ENCODE assay signal across 15 cellular contexts in the genomic region with DNA sequence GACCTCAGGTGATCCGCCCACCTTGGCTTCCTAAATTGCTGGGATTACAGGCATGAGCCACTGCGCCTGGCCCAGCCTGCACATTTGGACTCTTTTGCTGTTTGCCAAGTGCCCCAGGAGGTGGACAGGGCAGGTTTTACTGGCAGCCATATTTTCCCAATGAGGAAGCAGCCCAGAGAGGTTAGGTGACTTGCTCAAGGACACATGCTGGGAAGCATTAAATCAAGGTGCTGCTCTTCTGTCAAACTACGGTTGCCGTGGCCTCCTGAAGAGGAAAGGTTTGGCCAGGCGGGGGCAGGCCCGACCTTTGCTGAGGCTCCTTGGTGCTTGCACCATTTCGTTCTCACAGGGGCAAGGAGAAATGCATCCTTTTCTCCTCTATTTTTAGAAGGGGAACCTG. TPM values are rescaled to one million over a fixed set of nuclear protein-coding genes. Genes with fewer than 3 reads are reported as not detected.
DNase-seq lines count a peak whose midpoint lies in the region; ATAC-seq and TF ChIP-seq lines count a peak whose summit lies in the region.
"Had no signal": no experiment of that assay in that cellular context is flagged by ENCODE, and none has a peak within 500 bp of the region (broad histone marks: within the 10 kb centered on the region; RNA-seq: fewer than 3 reads in every experiment).

No MANE protein-coding gene starts in this region.

- H3K4me1 ChIP-seq in CD4-positive, alpha-beta memory T cell (ENCODE audit: insufficient read depth, low read length): peaks cover 62% of the 10 kb centered on the region
- peaks cover 34% of the 10 kb centered on the region for H3K4me1 ChIP-seq in A673 (ENCODE audit: insufficient read depth, low read length, poor library complexity, severe bottlenecking)

- no peak for DNase-seq in CD4-positive, alpha-beta memory T cell
- DNase-seq in GM06990 (ENCODE audit: extremely low read depth, insufficient read length) (no peak), NOMO-1 treated with DMSO at 0.1 percent for 48 hours (lab: John Stamatoyannopoulos, UW; ENCODE audit: unreplicated experiment) (peak; percentile 45), NCI-H345 (lab: John Stamatoyannopoulos, UW) (no peak), A673 (ENCODE audit: low spot score) (no peak)
- DNase-seq: activated CD8-positive, alpha-beta memory T cell treated with anti-CD3 and anti-CD28 coated beads for 24 hours; brain microvascular endothelial cell; left ventricle myocardium inferior; natural killer cell; NCI-H1436 treated with DMSO at 0.1 percent for 48 hours; NCI-H510A; T-helper 9 cell had no signal

- H3K27ac ChIP-seq in CD4-positive, alpha-beta memory T cell (ENCODE audit: low read depth, low read length): no peak overlapping the region
- H3K27ac ChIP-seq in A673 (ENCODE audit: low read depth, low read length, poor library complexity, severe bottlenecking): no peak overlapping the region
- H3K27ac ChIP-seq: brain microvascular endothelial cell, thoracic aorta had no signal

- H3K9me3 Mint-ChIP-seq in CD4-positive, alpha-beta memory T cell: peaks cover 0 to 3% (median 0%) of the 10 kb centered on the region in 8 donors
- H3K9me3 Mint-ChIP-seq: natural killer cell had no signal

- CTCF ChIA-PET in CD4-positive, alpha-beta memory T cell (lab: Charles Lee; ENCODE audit: partially characterized antibody): no interaction called here
- CTCF ChIA-PET in A673 (lab: Charles Lee): no interaction called here

- H3K4me3 ChIP-seq in CD4-positive, alpha-beta memory T cell (ENCODE audit: low read length in 2 of 2): no peak overlapping the region
- H3K4me3 ChIP-seq in GM06990 (replicated peaks; ENCODE audit: low read depth, low read length): no peak overlapping the region
- H3K4me3 ChIP-seq in A673 (ENCODE audit: low read depth, low read length, poor library complexity, severe bottlenecking): no peak overlapping the region
- H3K4me3 ChIP-seq: left ventricle myocardium inferior, thoracic aorta had no signal

- POLR2A ChIA-PET in CD4-positive, alpha-beta memory T cell (lab: Charles Lee; ENCODE audit: partially characterized antibody): interaction anchor here (3.9 kb wide), 1 partner anchor 12 kb away, joined by 77 read pairs; no protein-coding TSS in a partner anchor
- POLR2A ChIA-PET in A673 (lab: Charles Lee; ENCODE audit: low non-redundant PET): no interaction called here

- H3K4me1 Mint-ChIP-seq in CD4-positive, alpha-beta memory T cell: peaks cover 37 to 55% (median 47%) of the 10 kb centered on the region in 4 donors

- intact Hi-C loops in CD4-positive, alpha-beta memory T cell (cut with micrococcal nuclease): no loop called here
- intact Hi-C loops in A673 (cut with micrococcal nuclease; ENCODE audit: unreplicated experiment): no loop called here

- no peaks in the 10 kb centered on the region for H3K27me3 Mint-ChIP-seq in CD4-positive, alpha-beta memory T cell

- H3K36me3 ChIP-seq in CD4-positive, alpha-beta memory T cell (ENCODE audit: insufficient read depth, low read length): peaks cover 11% of the 10 kb centered on the region
- H3K36me3 ChIP-seq in GM06990 (ENCODE audit: control insufficient read depth, insufficient read depth, low read length) (peaks cover 14% of the 10 kb centered on the region), A673 (ENCODE audit: insufficient read depth, low read length, poor library complexity, severe bottlenecking) (peaks cover 12% of the 10 kb centered on the region)
- H3K36me3 ChIP-seq: brain microvascular endothelial cell, thoracic aorta had no signal

- H3K27ac Mint-ChIP-seq in CD4-positive, alpha-beta memory T cell: peak overlapping the region in 5 of 7 donors; percentile 23 to 72 (median 57)
- H3K27ac Mint-ChIP-seq: natural killer cell had no signal

- peak; percentile 20 for ATAC-seq in esophagus mucosa
- no peak for ATAC-seq in GM18861 (IDR thresholded peaks at IDR 0.05; ENCODE audit: unreplicated experiment)
- ATAC-seq: natural killer cell had no signal

- H3K9me3 ChIP-seq in CD4-positive, alpha-beta memory T cell (ENCODE audit: control insufficient read depth in 1 of 2, low read length in 2 of 2): no peaks in the 10 kb centered on the region
- H3K9me3 ChIP-seq in A673 (ENCODE audit: low read depth, low read length, poor library complexity, severe bottlenecking): no peaks in the 10 kb centered on the region
- H3K9me3 ChIP-seq: left ventricle myocardium inferior, thoracic aorta had no signal

- TF ChIP-seq CTCF in GM06990 (IDR thresholded peaks at IDR 0.05; ENCODE audit: insufficient read depth, low read length, poor library complexity, severe bottlenecking) (peak; percentile 8), A673 (conservative IDR thresholded peaks at IDR 0.05; ENCODE audit: low read depth, low read length) (no peak)

- no peak overlapping the region for H3K4me3 Mint-ChIP-seq in CD4-positive, alpha-beta memory T cell
- H3K4me3 Mint-ChIP-seq: natural killer cell had no signal

- BruUV-seq in A673 (replicated peaks; lab: Mats Ljungman, UMichigan): no TSS peak

- H3K36me3 Mint-ChIP-seq in CD4-positive, alpha-beta memory T cell: peaks cover 12 to 36% of the 10 kb centered on the region in 2 donors
- H3K36me3 Mint-ChIP-seq: natural killer cell had no signal

- no peaks in the 10 kb centered on the region for H3K27me3 ChIP-seq in CD4-positive, alpha-beta memory T cell (ENCODE audit: insufficient read depth, low read length)
- H3K27me3 ChIP-seq in GM06990 (replicated peaks; ENCODE audit: control insufficient read depth, insufficient read depth, low read length) (no peaks in the 10 kb centered on the region), A673 (replicated peaks; ENCODE audit: insufficient read depth, low read depth, low read length, poor library complexity) (no peaks in the 10 kb centered on the region)
- H3K27me3 ChIP-seq: brain microvascular endothelial cell had no signal

RNA-seq across cellular contexts. Expression of a gene that starts 44.0 kb away (rescaled TPM):
- 10 to 100 TPM; 62.2 to 71.6 TPM for total RNA-seq in CD4-positive, alpha-beta memory T cell
- 10 to 100 TPM in 1 of 2 donors, 1 to 10 TPM in 1; 7.5 to 14.6 TPM for polyA plus RNA-seq in CD4-positive, alpha-beta memory T cell
- 9.5 TPM for total RNA-seq in esophagus mucosa
- 109 and 123 TPM in 2 replicates for total RNA-seq in A673 (2021)
